In the genomic region with DNA sequence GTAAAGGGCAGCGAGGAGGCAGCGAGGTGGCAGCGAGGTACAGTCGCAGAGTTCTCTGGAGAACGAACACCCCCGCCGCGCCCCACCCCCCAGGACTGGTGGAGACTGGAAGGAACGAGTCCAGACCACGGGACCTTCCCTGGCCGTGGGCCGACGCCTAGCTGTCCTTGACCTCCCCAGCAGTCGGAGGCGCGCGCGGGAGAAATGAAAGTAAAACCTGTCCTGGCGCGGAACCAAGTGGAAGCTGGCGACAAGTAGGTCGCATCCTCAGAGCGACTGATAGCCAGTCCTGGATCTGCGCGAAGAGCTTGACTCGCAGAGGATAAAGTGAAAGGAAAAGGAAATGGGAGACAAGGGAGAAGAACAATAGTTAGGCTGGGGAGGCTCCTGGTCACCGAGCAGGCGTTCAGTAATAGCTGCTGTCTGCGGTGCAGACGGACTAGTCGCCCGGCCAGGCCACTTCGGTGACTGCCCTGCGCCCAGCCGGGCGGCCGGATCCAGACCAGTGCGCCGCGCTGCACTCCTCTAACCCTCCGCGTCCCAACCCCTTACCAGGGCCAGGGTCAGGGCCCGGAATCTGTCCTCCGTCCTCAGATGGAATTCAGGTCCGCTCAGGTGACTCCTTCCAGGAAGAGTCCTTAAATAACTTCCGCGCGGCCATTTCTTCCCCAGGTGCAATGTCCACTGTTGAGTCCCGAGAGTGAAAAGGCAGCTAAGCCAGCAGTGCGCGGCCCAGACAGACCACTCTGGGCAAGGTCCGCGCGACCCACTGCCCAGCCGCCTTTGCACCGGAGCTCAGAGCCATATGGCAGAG, we compare ENCODE assay signal across 9 cellular contexts. TPM values are rescaled to one million over a fixed set of nuclear protein-coding genes. Genes with fewer than 3 reads are reported as not detected.
DNase-seq lines count a peak whose midpoint lies in the region; ATAC-seq, FAIRE-seq and TF ChIP-seq lines count a peak whose summit lies in the region.
"Had no signal": no experiment of that assay in that cellular context is flagged by ENCODE, and none has a peak within 500 bp of the region (broad histone marks: within the 10 kb centered on the region; RNA-seq: fewer than 3 reads in every experiment).

No MANE protein-coding gene starts in this region.

- no peaks in the 10 kb centered on the region for H3K9me1 ChIP-seq in K562 (ENCODE audit: control insufficient read depth, insufficient read depth, low read length)

- H3K36me3 ChIP-seq in HUES6 (ENCODE audit: control insufficient read depth, insufficient read depth, low read length) = peaks cover 18% of the 10 kb centered on the region
- H3K36me3 ChIP-seq in K562 (ENCODE audit: control insufficient read depth, insufficient read depth, low read length) = no peaks in the 10 kb centered on the region
- no peaks in the 10 kb centered on the region for H3K36me3 ChIP-seq in prostate gland

- no peaks in the 10 kb centered on the region for H3K9me3 Mint-ChIP-seq in Calu3 (ENCODE audit: low read depth, unreplicated experiment)
- no peaks in the 10 kb centered on the region for H3K9me3 Mint-ChIP-seq in T-cell

- H2AFZ ChIP-seq in K562 (ENCODE audit: low read depth, low read length) = peak overlapping the region; percentile 84

- peak; percentile 26 to 38 (median 30) for ATAC-seq in T-cell (replicated peaks in 1 of 4)
- ATAC-seq in K562 = peak; percentile 48
- ATAC-seq in GM19395 (IDR thresholded peaks at IDR 0.05; ENCODE audit: unreplicated experiment) = no peak

- in situ Hi-C loops in K562 (cut with MboI) = loop anchor here (25.0 kb wide), 1 partner anchor 441 kb away; no protein-coding TSS in a partner anchor

- DNase-seq in Calu3 = peak; percentile 66
- DNase-seq in T-cell = peak; percentile 37 to 71 (median 64)
- DNase-seq in K562 (ENCODE audit: extremely low read depth in 1 of 4, low spot score in 3 of 4) = peak; percentile 29 to 72 (median 32)
- peak; percentile 49 for DNase-seq in hepatic stellate cell (ENCODE audit: low spot score)
- peak; percentile 92 for DNase-seq in prostate gland (ENCODE audit: low spot score)
- no peak for DNase-seq in superior temporal gyrus (ENCODE audit: extremely low spot score)

- H3K9me3 ChIP-seq in HUES6 (ENCODE audit: control insufficient read depth, insufficient read depth, low read depth, low read length) (no peaks in the 10 kb centered on the region), K562 (replicated peaks; ENCODE audit: control insufficient read depth, insufficient read depth, low read depth, low read length) (no peaks in the 10 kb centered on the region), prostate gland (no peaks in the 10 kb centered on the region)

- H3K27me3 ChIP-seq in HUES6 (ENCODE audit: control insufficient read depth, insufficient read depth, low read length) (peaks cover 61% of the 10 kb centered on the region), K562 (ENCODE audit: control insufficient read depth in 2 of 2, insufficient read depth in 2 of 2, low read length in 2 of 2) (peaks cover 25 to 27% of the 10 kb centered on the region in 2 experiments), prostate gland (replicated peaks; ENCODE audit: insufficient read depth) (no peaks in the 10 kb centered on the region)

- CTCF ChIA-PET in Calu3 (lab: Charles Lee) (interaction anchor here (1.2 to 2.7 kb wide), 5 partner anchors 12 to 330 kb away, joined by 3 to 11 read pairs (median 5); no protein-coding TSS in a partner anchor), T-cell (lab: Charles Lee) (interaction anchor here (0.6 to 1.1 kb wide), 8 partner anchors 10 to 599 kb away, joined by 3 to 4 read pairs (median 3); no protein-coding TSS in a partner anchor), K562 (lab: Yijun Ruan, JAX; ENCODE audit: low intra/inter-chr PET ratio) (no interaction called here)

- H3K4me3 Mint-ChIP-seq in Calu3 (ENCODE audit: low read depth, unreplicated experiment) (peak overlapping the region; percentile 82), T-cell (peak overlapping the region; percentile 83 to 99 (median 90))

- H4K20me1 ChIP-seq in K562 (replicated peaks; ENCODE audit: control insufficient read depth, insufficient read depth, low read length) = 0 out of 2 replicates have a peak, but pooled peaks cover 4% of the 10 kb centered on the region

- H3K9ac ChIP-seq in HUES6 (ENCODE audit: low read length) (peak overlapping the region; percentile 89), K562 (ENCODE audit: insufficient read depth in 1 of 2, low read depth in 2 of 2, low read length in 2 of 2) (peak overlapping the region; percentile 23 to 33; a peak in 3 of 4 replicates)

- H3K4me2 ChIP-seq in K562 (ENCODE audit: insufficient read depth, low read length) = peak overlapping the region; percentile 84

- H3K4me3 ChIP-seq in HUES6 (ENCODE audit: low read depth, low read length) (peak overlapping the region; percentile 68), K562 (peak overlapping the region; percentile 45), prostate gland (peak overlapping the region; percentile 54 to 58)

- H3K27ac ChIP-seq in HUES6 (ENCODE audit: low read depth, low read length) (peak overlapping the region; percentile 83; the same call in 1 of the 2 replicates), K562 (ENCODE audit: extremely low read depth, low read depth, low read length) (no peak overlapping the region), prostate gland (peak overlapping the region; percentile 95 to 96)

- H3K4me1 Mint-ChIP-seq in Calu3 (ENCODE audit: low read depth, unreplicated experiment) (peaks cover 28% of the 10 kb centered on the region), T-cell (peaks cover 46 to 58% (median 50%) of the 10 kb centered on the region in 3 donors)

- no peak for TF ChIP-seq RAD21 in K562 (CRISPR knock-in tag; conservative IDR thresholded peaks at IDR 0.05 in 1 of 2, IDR thresholded peaks at IDR 0.05 in 1 of 2)

- BruUV-seq in Calu3 (replicated peaks; lab: Mats Ljungman, UMichigan) (TSS peak; percentile 65), K562 (replicated peaks; lab: Mats Ljungman, UMichigan) (no TSS peak)

- POLR2A ChIA-PET in T-cell (lab: Charles Lee) (interaction anchor here (0.5 to 0.7 kb wide), 2 partner anchors 36 to 489 kb away, joined by 3 read pairs; no protein-coding TSS in a partner anchor), K562 (lab: Yijun Ruan, JAX) (interaction anchor here (0.7 to 1.2 kb wide), 4 partner anchors 10 to 162 kb away, joined by 3 to 6 read pairs (median 4); no protein-coding TSS in a partner anchor)

- H3K4me1 ChIP-seq in HUES6 (ENCODE audit: control insufficient read depth, insufficient read depth, low read length) = 0 out of 2 replicates have a peak, but pooled peaks cover 9% of the 10 kb centered on the region
- H3K4me1 ChIP-seq in K562 (replicated peaks in 1 of 2; ENCODE audit: control insufficient read depth in 2 of 2, insufficient read depth in 2 of 2, low read length in 2 of 2) = peaks cover 14 to 49% of the 10 kb centered on the region in 2 experiments
- H3K4me1 ChIP-seq in prostate gland (replicated peaks) = peaks cover 11% of the 10 kb centered on the region

- intact Hi-C loops in Calu3 (cut with micrococcal nuclease; ENCODE audit: unreplicated experiment) = loop anchor here (10.0 kb wide), 1 partner anchor 308 kb away; no protein-coding TSS in a partner anchor
- intact Hi-C loops in K562 (cut with micrococcal nuclease) = no loop called here
- intact Hi-C loops in prostate gland (cut with DNase I) = loop anchor here (10.0 kb wide), 2 partner anchors 328 to 728 kb away; partner anchors contain the start of gene WEE1

- TF ChIP-seq CTCF in Calu3 (IDR thresholded peaks at IDR 0.05; ENCODE audit: unreplicated experiment) (peak; percentile 13), K562 (IDR thresholded peaks at IDR 0.05 in 2 of 3, conservative IDR thresholded peaks at IDR 0.05 in 1 of 3; ENCODE audit: insufficient read depth in 2 of 3, low read depth in 1 of 3, low read length in 3 of 3) (no peak), prostate gland (IDR thresholded peaks at IDR 0.05) (peak in 2 of 4 experiments; percentile 12 to 37)

- TF ChIP-seq EP300 in K562 (IDR thresholded peaks at IDR 0.05; ENCODE audit: low read length) = no peak

- H3K79me2 ChIP-seq in K562 (ENCODE audit: control insufficient read depth, insufficient read depth, low read length) = no peaks in the 10 kb centered on the region

- 10% methylated on average over 51 of the region's 56 CpGs for WGBS in K562 (ENCODE audit: insufficient coverage, low coverage, missing lambda C conversion rate)
- 5% methylated on average over 56 of the region's 56 CpGs for WGBS in prostate gland

- H3K27ac Mint-ChIP-seq in Calu3 (ENCODE audit: unreplicated experiment) = peak overlapping the region; percentile 19
- peak overlapping the region; percentile 91 to 93 for H3K27ac Mint-ChIP-seq in T-cell

- FAIRE-seq in K562 (lab: Jason Lieb, UNC) = no peak
- FAIRE-seq: TTC549 had no signal

- H3K27me3 Mint-ChIP-seq in Calu3 (ENCODE audit: unreplicated experiment) (no peaks in the 10 kb centered on the region), T-cell (peaks cover 8 to 13% of the 10 kb centered on the region in 2 donors)

- H3K36me3 Mint-ChIP-seq in Calu3 (ENCODE audit: insufficient read depth, unreplicated experiment) (peaks cover 57% of the 10 kb centered on the region), T-cell (no peaks in the 10 kb centered on the region)

- TF ChIP-seq POLR2A in K562 (conservative IDR thresholded peaks at IDR 0.05) = no peak
- peak; percentile 54 for TF ChIP-seq POLR2A in prostate gland (IDR thresholded peaks at IDR 0.05)

RNA-seq across cellular contexts. Expression of gene ADM, which starts 1.9 kb away (rescaled TPM):
- total RNA-seq in Calu3 (2022) (2.0 and 4.6 TPM in 2 replicates), T-cell (1 to 10 TPM in 1 of 5 donors, under 1 TPM in 3, not detected in 1; 0.37 to 1.2 (median 0.64) TPM), K562 (2014; rRNA removed) (not detected in 2 replicates), K562 (2014; rRNA removed; fragmentation: Illumina TruSeq; extraction: Trizol) (not detected in 2 replicates), K562 (2015; rRNA removed; fragmentation: Illumina TruSeq; extraction: Trizol) (not detected in 2 replicates), K562 (2021) (0.49 and 0.78 TPM in 2 replicates), prostate gland (10 to 100 TPM; 20.4 to 33.7 TPM)
- 0.35 and 1.2 TPM in 2 replicates for total RNA-seq in K562 (2011; cell fraction: chromatin; rRNA removed; ENCODE audit: low replicate concordance)
- 0.39 and 1.7 TPM in 2 replicates for total RNA-seq in K562 (2011; cell fraction: nucleolus; rRNA removed)
- total RNA-seq in K562 (2011; cell fraction: nucleoplasm; rRNA removed) = 0.46 and 1.0 TPM in 2 replicates
- polyA plus RNA-seq in K562 (2011; rRNA removed) (0.32 and 0.47 TPM in 2 replicates), K562 (2014; fragmentation: Illumina TruSeq; extraction: Trizol) (not detected in 2 replicates), K562 (2014; fragmentation: Nextera tagmentation; extraction: Ambion mirVana) (not detected), K562 (2014; rRNA removed) (0.20 and 0.23 TPM in 2 replicates)
- 0.25 and 0.59 TPM in 2 replicates for polyA plus RNA-seq in K562 (2011; cell fraction: cytosol; rRNA removed)
- 0.63 and 1.0 TPM in 2 replicates for polyA plus RNA-seq in K562 (2011; cell fraction: nucleus; rRNA removed)
- polyA plus RNA-seq in K562 (2012) = 0.21 and 0.30 TPM in 2 replicates
- not detected in 2 replicates for polyA minus RNA-seq in K562 (2011; rRNA and poly(A)+ RNA removed)
- polyA minus RNA-seq in K562 (2011; cell fraction: cytosol; rRNA and poly(A)+ RNA removed) = 0.67 and 0.73 TPM in 2 replicates
- 0.40 and 0.89 TPM in 2 replicates for polyA minus RNA-seq in K562 (2011; cell fraction: nucleus; rRNA and poly(A)+ RNA removed)

RNA-seq across cellular contexts. Expression of gene SBF2, which starts 8.9 kb away (rescaled TPM):
- total RNA-seq in Calu3 (2022) (36.1 and 39.0 TPM in 2 replicates), T-cell (10 to 100 TPM in 4 of 5 donors, 1 to 10 TPM in 1; 9.5 to 23.5 (median 13.0) TPM), K562 (2014; rRNA removed) (3.8 and 7.0 TPM in 2 replicates), K562 (2014; rRNA removed; fragmentation: Illumina TruSeq; extraction: Trizol) (5.1 and 6.4 TPM in 2 replicates), K562 (2015; rRNA removed; fragmentation: Illumina TruSeq; extraction: Trizol) (5.4 and 5.9 TPM in 2 replicates), K562 (2021) (5.0 and 5.6 TPM in 2 replicates), prostate gland (10 to 100 TPM; 35.9 to 56.7 TPM)
- 16.7 and 43.2 TPM in 2 replicates for total RNA-seq in K562 (2011; cell fraction: chromatin; rRNA removed; ENCODE audit: low replicate concordance)
- 6.5 and 8.8 TPM in 2 replicates for total RNA-seq in K562 (2011; cell fraction: nucleolus; rRNA removed)
- total RNA-seq in K562 (2011; cell fraction: nucleoplasm; rRNA removed) = 12.8 and 16.5 TPM in 2 replicates
- polyA plus RNA-seq in K562 (2011; rRNA removed) (6.0 and 9.5 TPM in 2 replicates), K562 (2014; fragmentation: Illumina TruSeq; extraction: Trizol) (3.9 and 5.3 TPM in 2 replicates), K562 (2014; fragmentation: Nextera tagmentation; extraction: Ambion mirVana) (1 to 10 TPM in 1 of 2 experiments, under 1 TPM in 1; 0.80 to 2.2 TPM), K562 (2014; rRNA removed) (2.7 and 3.4 TPM in 2 replicates)
- 3.4 and 3.8 TPM in 2 replicates for polyA plus RNA-seq in K562 (2011; cell fraction: cytosol; rRNA removed)
- 6.9 and 7.2 TPM in 2 replicates for polyA plus RNA-seq in K562 (2011; cell fraction: nucleus; rRNA removed)
- 2.8 and 3.2 TPM in 2 replicates for polyA plus RNA-seq in K562 (2012)
- 16.0 and 16.3 TPM in 2 replicates for polyA minus RNA-seq in K562 (2011; rRNA and poly(A)+ RNA removed)
- 5.3 and 8.2 TPM in 2 replicates for polyA minus RNA-seq in K562 (2011; cell fraction: cytosol; rRNA and poly(A)+ RNA removed)
- polyA minus RNA-seq in K562 (2011; cell fraction: nucleus; rRNA and poly(A)+ RNA removed) = 10.0 and 14.9 TPM in 2 replicates
